ENCODE assay signal across 26 cellular contexts in the genomic region with DNA sequence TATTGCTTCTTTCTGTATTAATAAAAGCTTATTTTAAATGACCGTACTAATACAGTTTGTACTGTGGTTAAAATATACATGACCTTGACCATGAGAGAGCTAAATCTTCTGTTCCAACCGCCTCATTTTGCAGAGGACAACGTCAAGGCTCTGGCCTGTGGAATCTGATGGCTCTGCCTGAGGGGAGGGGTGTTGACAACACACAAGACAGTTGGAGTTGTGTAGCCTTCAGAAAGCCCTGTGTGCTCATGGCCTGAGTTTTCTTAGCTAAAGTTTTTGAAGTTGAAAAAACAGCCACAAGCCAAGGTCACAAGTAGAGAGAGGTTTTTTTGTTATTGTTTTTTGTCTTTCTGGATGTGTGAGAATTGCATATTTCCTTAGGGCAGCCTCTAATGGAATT. TPM values are rescaled to one million over a fixed set of nuclear protein-coding genes. Genes with fewer than 3 reads are reported as not detected.
DNase-seq lines count a peak whose midpoint lies in the region; ATAC-seq and TF ChIP-seq lines count a peak whose summit lies in the region.
"Had no signal": no experiment of that assay in that cellular context is flagged by ENCODE, and none has a peak within 500 bp of the region (broad histone marks: within the 10 kb centered on the region; RNA-seq: fewer than 3 reads in every experiment).

No MANE protein-coding gene starts in this region.

- H3K27ac Mint-ChIP-seq in Calu3 (ENCODE audit: unreplicated experiment): peak overlapping the region; percentile 90
- H3K27ac Mint-ChIP-seq in central memory CD8-positive, alpha-beta T cell (ENCODE audit: low read depth): peak overlapping the region; percentile 58
- peak overlapping the region; percentile 35 to 77 (median 75) for H3K27ac Mint-ChIP-seq in nephron

- H3K36me3 Mint-ChIP-seq in Calu3 (ENCODE audit: insufficient read depth, unreplicated experiment): peaks cover 24% of the 10 kb centered on the region
- H3K36me3 Mint-ChIP-seq in central memory CD8-positive, alpha-beta T cell (ENCODE audit: insufficient read depth): no peaks in the 10 kb centered on the region
- peaks cover 33% of the 10 kb centered on the region for H3K36me3 Mint-ChIP-seq in nephron (ENCODE audit: low read depth)
- H3K36me3 Mint-ChIP-seq: naive B cell had no signal

- no TSS peak for BruUV-seq in Calu3 (replicated peaks; lab: Mats Ljungman, UMichigan)

- H3K27me3 ChIP-seq in HL-60 (ENCODE audit: insufficient read depth, poor library complexity, severe bottlenecking) (no peaks in the 10 kb centered on the region), Peyer's patch (no peaks in the 10 kb centered on the region), upper lobe of right lung (no peaks in the 10 kb centered on the region)
- H3K27me3 ChIP-seq: hepatocyte, spleen had no signal

- H3K27me3 Mint-ChIP-seq in Calu3 (ENCODE audit: unreplicated experiment) (no peaks in the 10 kb centered on the region), nephron (ENCODE audit: low read depth) (no peaks in the 10 kb centered on the region)
- no peaks in the 10 kb centered on the region for H3K27me3 Mint-ChIP-seq in central memory CD8-positive, alpha-beta T cell
- H3K27me3 Mint-ChIP-seq: brain, naive B cell had no signal

- H3K4me3 Mint-ChIP-seq in Calu3 (ENCODE audit: low read depth, unreplicated experiment) (no peak overlapping the region), nephron (no peak overlapping the region)
- H3K4me3 Mint-ChIP-seq in central memory CD8-positive, alpha-beta T cell: no peak overlapping the region
- H3K4me3 Mint-ChIP-seq: activated T-cell treated with anti-CD3 and anti-CD28 coated beads, Interleukin-2, amount 50 U/mL, for 24 hours; brain; H9; naive B cell had no signal

- H3K9me3 Mint-ChIP-seq in Calu3 (ENCODE audit: low read depth, unreplicated experiment) (no peaks in the 10 kb centered on the region), nephron (no peaks in the 10 kb centered on the region)
- no peaks in the 10 kb centered on the region for H3K9me3 Mint-ChIP-seq in central memory CD8-positive, alpha-beta T cell
- H3K9me3 Mint-ChIP-seq: activated T-cell treated with anti-CD3 and anti-CD28 coated beads, Interleukin-2, amount 50 U/mL, for 24 hours; naive B cell had no signal

- no peak for TF ChIP-seq CTCF in Calu3 (IDR thresholded peaks at IDR 0.05; ENCODE audit: unreplicated experiment)
- no peak for TF ChIP-seq CTCF in HL-60 (IDR thresholded peaks at IDR 0.05; ENCODE audit: insufficient read depth, low read length)
- no peak for TF ChIP-seq CTCF in nephron (IDR thresholded peaks at IDR 0.05; ENCODE audit: unreplicated experiment in 3 of 3)
- no peak for TF ChIP-seq CTCF in Peyer's patch (IDR thresholded peaks at IDR 0.05)
- no peak for TF ChIP-seq CTCF in upper lobe of right lung (IDR thresholded peaks at IDR 0.05)

- no peak overlapping the region for H3K4me3 ChIP-seq in HL-60 (replicated peaks; ENCODE audit: insufficient read depth, low read length)
- H3K4me3 ChIP-seq in Peyer's patch: no peak overlapping the region
- no peak overlapping the region for H3K4me3 ChIP-seq in upper lobe of right lung
- H3K4me3 ChIP-seq: hepatocyte, spleen had no signal

- H3K4me1 Mint-ChIP-seq in Calu3 (ENCODE audit: low read depth, unreplicated experiment): peaks cover 40% of the 10 kb centered on the region
- H3K4me1 Mint-ChIP-seq in central memory CD8-positive, alpha-beta T cell: peaks cover 53% of the 10 kb centered on the region
- H3K4me1 Mint-ChIP-seq in nephron: peaks cover 57% of the 10 kb centered on the region

- H3K36me3 ChIP-seq in Peyer's patch (no peaks in the 10 kb centered on the region), upper lobe of right lung (no peaks in the 10 kb centered on the region)
- H3K36me3 ChIP-seq: spleen had no signal

- H3K27ac ChIP-seq in HL-60 (replicated peaks) (peak overlapping the region; percentile 80), Peyer's patch (no peak overlapping the region), upper lobe of right lung (no peak overlapping the region)
- H3K27ac ChIP-seq: hepatocyte had no signal

- ATAC-seq in central memory CD8-positive, alpha-beta T cell (replicated peaks; ENCODE audit: extremely low read depth, poor library complexity, severe bottlenecking): no peak
- no peak for ATAC-seq in upper lobe of right lung
- ATAC-seq: esophagus mucosa had no signal

- CTCF ChIA-PET in Calu3 (lab: Charles Lee): interaction anchor here (0.5 kb wide), 2 partner anchors 11 to 1830 kb away, joined by 4 to 6 read pairs; no protein-coding TSS in a partner anchor

- no peaks in the 10 kb centered on the region for H3K9me3 ChIP-seq in Peyer's patch
- no peaks in the 10 kb centered on the region for H3K9me3 ChIP-seq in upper lobe of right lung
- H3K9me3 ChIP-seq: spleen had no signal

- intact Hi-C loops in Calu3 (cut with micrococcal nuclease; ENCODE audit: unreplicated experiment): no loop called here
- intact Hi-C loops in upper lobe of right lung (cut with DNase I): no loop called here

- no peak for DNase-seq in Calu3
- no peak for DNase-seq in HL-60 (ENCODE audit: low read depth in 1 of 2, low spot score in 1 of 2)
- DNase-seq in central memory CD8-positive, alpha-beta T cell (ENCODE audit: low spot score in 2 of 2): no peak
- DNase-seq in superior temporal gyrus (ENCODE audit: extremely low spot score): no peak
- no peak for DNase-seq in Peyer's patch
- DNase-seq in stimulated activated CD4-positive, alpha-beta T cell treated with anti-CD3 and anti-CD28 coated beads, Interleukin-4, amount 100 ng/mL, for 1 hour: no peak
- no peak for DNase-seq in upper lobe of right lung
- DNase-seq: activated CD4-positive, alpha-beta T cell treated with anti-CD3 and anti-CD28 coated beads for 4 hours; activated naive CD4-positive, alpha-beta T cell; activated T-cell treated with anti-CD3 and anti-CD28 coated beads, Interleukin-2, amount 50 U/mL, for 24 hours; cortex of kidney; H9; KG1; left cardiac atrium; naive B cell; NCI-H1436; NCI-H345; NCI-H748 treated with DMSO at 0.1 percent for 48 hours; retina; RPMI8226; spleen; stimulated activated CD4-positive, alpha-beta T cell treated with anti-CD3 and anti-CD28 coated beads, Interleukin-2, amount 100 ng/mL, for 48 hours had no signal

- H3K4me1 ChIP-seq in Peyer's patch: no peaks in the 10 kb centered on the region
- H3K4me1 ChIP-seq in upper lobe of right lung: peaks cover 15% of the 10 kb centered on the region

- TF ChIP-seq POLR2A in Peyer's patch (IDR thresholded peaks at IDR 0.05): no peak

RNA-seq across cellular contexts. Expression of a gene that starts 20.1 kb away (rescaled TPM):
- total RNA-seq in Calu3 (2022): 215 and 225 TPM in 2 replicates
- total RNA-seq in Peyer's patch: 10 to 100 TPM; 28.2 to 38.0 (median 30.1) TPM
- 53.4 TPM for total RNA-seq in upper lobe of right lung
